ENCODE assay signal across 23 cellular contexts in the genomic region with DNA sequence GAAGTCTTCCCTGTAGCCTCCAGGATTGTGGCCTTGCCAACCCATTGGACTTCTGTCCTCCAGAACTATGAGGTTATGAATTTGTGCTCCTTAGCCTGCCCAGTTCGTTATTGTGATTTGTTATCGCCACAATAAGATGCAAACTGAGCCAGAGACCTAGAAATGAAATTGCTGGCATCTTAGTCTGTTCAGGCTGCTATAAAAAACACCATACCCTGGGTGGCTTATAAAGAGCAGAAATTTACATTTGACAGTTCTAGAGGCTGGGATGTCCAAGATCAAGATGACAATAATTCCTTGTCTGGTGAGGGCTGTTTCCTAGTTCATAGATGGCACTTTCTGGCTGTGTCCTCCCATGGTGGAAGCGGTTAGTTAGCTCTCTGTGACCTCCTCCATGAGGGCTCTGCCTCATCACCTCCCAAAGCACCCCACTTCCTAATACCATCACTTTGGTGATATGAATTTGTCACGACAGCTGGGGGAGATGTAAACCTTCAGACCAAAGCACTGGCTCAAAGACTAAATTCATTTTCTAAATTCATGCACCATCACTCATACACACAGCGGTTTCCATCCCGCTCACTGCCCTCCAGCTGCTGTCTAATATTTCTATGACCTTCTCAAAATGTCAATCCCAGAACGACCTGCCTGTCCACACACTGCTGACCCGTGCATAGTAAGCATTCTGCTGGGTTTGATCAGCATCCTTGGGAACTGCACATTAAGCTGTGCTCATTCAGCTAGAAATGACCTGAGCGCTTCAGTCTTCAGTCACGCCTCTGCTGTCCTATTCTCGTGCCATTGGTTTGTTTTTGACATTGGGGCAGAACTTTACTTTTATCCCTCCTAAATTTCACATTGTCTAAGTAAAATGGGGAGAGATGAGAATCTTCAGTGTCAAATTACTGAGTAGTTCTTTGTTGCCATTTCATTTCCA.
"Had no signal": no experiment of that assay in that cellular context is flagged by ENCODE, and none has a peak within 500 bp of the region (broad histone marks: within the 10 kb centered on the region; RNA-seq: fewer than 3 reads in every experiment).

No MANE protein-coding gene starts in this region.

- H3K9me3 ChIP-seq: body of pancreas, gastroesophageal sphincter, prostate gland, right atrium auricular region, tibial artery had no signal

- H3K27me3 ChIP-seq: body of pancreas, cardiac muscle cell, neural progenitor cell, right atrium auricular region had no signal

- ATAC-seq: activated CD4-positive, CD25-positive, alpha-beta regulatory T cell treated with anti-CD3 and anti-CD28 coated beads, Interleukin-2, amount 50 U/mL, for 24 hours; activated CD8-positive, alpha-beta memory T cell treated with anti-CD3 and anti-CD28 coated beads, Interleukin-2, amount 10 ng/mL, durations not matched to agents 7 days and 5 days; activated naive CD8-positive, alpha-beta T cell treated with anti-CD3 and anti-CD28 coated beads, Interleukin-2, amount 50 U/mL, for 24 hours; body of pancreas; gastroesophageal sphincter; naive thymus-derived CD8-positive, alpha-beta T cell had no signal

- FAIRE-seq: islet of Langerhans had no signal

- H3K4me1 ChIP-seq: body of pancreas, gastroesophageal sphincter, neural progenitor cell, tibial artery had no signal

- H3K9ac ChIP-seq: neural progenitor cell had no signal

- H3K9me3 Mint-ChIP-seq: activated CD4-positive, alpha-beta memory T cell treated with anti-CD3 and anti-CD28 coated beads, Interleukin-2, amount 10 ng/mL, durations not matched to agents 7 days and 5 days; activated CD4-positive, alpha-beta T cell treated with anti-CD3 and anti-CD28 coated beads, Interleukin-2, amount 10 ng/mL, durations not matched to agents 24 days and 14 days; activated naive CD8-positive, alpha-beta T cell treated with anti-CD3 and anti-CD28 coated beads, Interleukin-2, amount 50 U/mL, for 24 hours; naive thymus-derived CD8-positive, alpha-beta T cell; neural progenitor cell; stimulated activated naive CD8-positive, alpha-beta T cell treated with anti-CD3 and anti-CD28 coated beads, Interleukin-15, Interleukin-2, amounts not matched to agents 100 ng/mL and 50 ng/mL, for 24 hours; T-helper 2 cell treated with Interferon-gamma antibody and Interleukin-4, amounts not matched to agents 5 μg/mL and 100 μg/mL, for 36 hours had no signal

- H3K4me2 ChIP-seq: neural progenitor cell had no signal

- H3K27ac Mint-ChIP-seq: activated CD4-positive, alpha-beta memory T cell treated with anti-CD3 and anti-CD28 coated beads, Interleukin-2, amount 10 ng/mL, durations not matched to agents 7 days and 5 days; activated CD4-positive, alpha-beta T cell treated with anti-CD3 and anti-CD28 coated beads, Interleukin-2, amount 10 ng/mL, durations not matched to agents 24 days and 14 days; activated CD8-positive, alpha-beta memory T cell treated with anti-CD3 and anti-CD28 coated beads, Interleukin-2, amount 10 ng/mL, durations not matched to agents 7 days and 5 days; activated naive CD8-positive, alpha-beta T cell treated with anti-CD3 and anti-CD28 coated beads, Interleukin-2, amount 50 U/mL, for 24 hours; neural progenitor cell; stimulated activated naive CD8-positive, alpha-beta T cell treated with anti-CD3 and anti-CD28 coated beads, Interleukin-15, Interleukin-2, amounts not matched to agents 100 ng/mL and 50 ng/mL, for 24 hours; T-helper 2 cell treated with Interferon-gamma antibody and Interleukin-4, amounts not matched to agents 5 μg/mL and 100 μg/mL, for 36 hours had no signal

- DNase-seq: activated CD4-positive, alpha-beta memory T cell treated with anti-CD3 and anti-CD28 coated beads, Interleukin-2, amount 10 ng/mL, durations not matched to agents 7 days and 5 days; activated CD4-positive, alpha-beta T cell treated with anti-CD3 and anti-CD28 coated beads, Interleukin-2, amount 10 ng/mL, durations not matched to agents 24 days and 14 days; activated CD8-positive, alpha-beta memory T cell treated with anti-CD3 and anti-CD28 coated beads, Interleukin-2, amount 10 ng/mL, durations not matched to agents 7 days and 5 days; activated effector memory CD4-positive, alpha-beta T cell treated with anti-CD3 and anti-CD28 coated beads, Interleukin-2, amount 50 U/mL, for 16 hours; activated naive CD4-positive, alpha-beta T cell treated with anti-CD3 and anti-CD28 coated beads, Interleukin-2, amount 50 U/mL, for 16 hours; activated naive CD8-positive, alpha-beta T cell treated with anti-CD3 and anti-CD28 coated beads, Interleukin-2, amount 50 U/mL, for 24 hours; activated T-cell treated with anti-CD3 and anti-CD28 coated beads for 4 hours; body of pancreas; naive thymus-derived CD8-positive, alpha-beta T cell; substantia nigra; tibial artery had no signal

- H3K36me3 ChIP-seq: cardiac muscle cell, gastroesophageal sphincter, neural progenitor cell, prostate gland, right atrium auricular region, tibial artery had no signal

- H3K4me3 ChIP-seq: body of pancreas, cardiac muscle cell, gastroesophageal sphincter, lung, neural progenitor cell, prostate gland, right atrium auricular region, tibial artery had no signal

- H3K36me3 Mint-ChIP-seq: activated CD8-positive, alpha-beta memory T cell treated with anti-CD3 and anti-CD28 coated beads, Interleukin-2, amount 10 ng/mL, durations not matched to agents 7 days and 5 days; naive thymus-derived CD8-positive, alpha-beta T cell; neural progenitor cell had no signal

- H3K27ac ChIP-seq: body of pancreas, cardiac muscle cell, epithelial cell of prostate, gastroesophageal sphincter, neural progenitor cell, prostate gland, tibial artery, VCaP had no signal

- H2AFZ ChIP-seq: neural progenitor cell had no signal

- H3K4me3 Mint-ChIP-seq: activated CD4-positive, alpha-beta memory T cell treated with anti-CD3 and anti-CD28 coated beads, Interleukin-2, amount 10 ng/mL, durations not matched to agents 7 days and 5 days; activated CD4-positive, alpha-beta T cell treated with anti-CD3 and anti-CD28 coated beads, Interleukin-2, amount 10 ng/mL, durations not matched to agents 24 days and 14 days; activated CD8-positive, alpha-beta memory T cell treated with anti-CD3 and anti-CD28 coated beads, Interleukin-2, amount 10 ng/mL, durations not matched to agents 7 days and 5 days; activated naive CD8-positive, alpha-beta T cell treated with anti-CD3 and anti-CD28 coated beads, Interleukin-2, amount 50 U/mL, for 24 hours; naive thymus-derived CD8-positive, alpha-beta T cell; neural progenitor cell; stimulated activated naive CD8-positive, alpha-beta T cell treated with anti-CD3 and anti-CD28 coated beads, Interleukin-15, Interleukin-2, amounts not matched to agents 100 ng/mL and 50 ng/mL, for 24 hours; T-helper 2 cell treated with Interferon-gamma antibody and Interleukin-4, amounts not matched to agents 5 μg/mL and 100 μg/mL, for 36 hours had no signal
